In the genomic region with DNA sequence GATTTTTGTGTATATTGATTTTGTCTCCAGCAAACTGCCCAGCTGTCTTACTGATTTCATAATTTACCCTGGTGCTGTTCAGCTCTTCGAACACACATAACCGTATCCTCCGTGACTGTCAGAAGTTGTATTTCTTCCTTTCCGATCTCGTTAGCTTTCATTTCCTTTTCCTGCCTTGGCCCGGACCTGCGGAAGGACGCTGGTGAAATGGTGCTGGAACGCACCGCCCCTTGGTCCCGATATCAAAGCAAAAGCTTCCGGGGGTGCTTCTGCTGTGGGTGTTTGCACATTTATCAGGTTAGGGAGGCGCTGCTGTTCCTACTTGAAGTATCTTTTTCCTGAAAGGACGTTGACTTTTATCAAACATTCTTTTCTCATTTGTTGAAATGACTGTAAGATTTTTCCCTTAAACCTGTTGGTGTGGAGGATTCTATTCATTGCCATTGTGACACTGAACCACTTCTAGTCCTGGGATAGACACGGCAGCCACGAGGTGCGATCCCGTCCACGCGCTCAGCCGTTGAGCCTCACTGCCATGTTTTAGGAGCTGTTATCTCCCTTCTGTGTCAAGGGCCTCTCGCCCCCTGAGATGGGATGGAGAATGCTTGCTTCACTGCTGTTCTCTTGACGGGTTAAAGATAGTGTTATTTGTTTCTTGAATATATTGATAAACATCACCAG, we compare ENCODE assay signal across 8 cellular contexts.
DNase-seq lines count a peak whose midpoint lies in the region; ATAC-seq, FAIRE-seq and TF ChIP-seq lines count a peak whose summit lies in the region.

No MANE protein-coding gene starts in this region.

- peaks cover 47 to 63% of the 10 kb centered on the region in 2 donors for H3K4me1 Mint-ChIP-seq in stimulated activated naive B cell treated with anti-CD40 and anti-IgM and Interleukin-4, amounts not matched to agents 10 μg/mL and 1 μg/mL and 100 μg/mL, for 72 hours

- H3K27ac ChIP-seq in keratinocyte (ENCODE audit: control insufficient read depth, insufficient read depth, low read length), result no peak overlapping the region

- H3K9me1 ChIP-seq in keratinocyte (ENCODE audit: control insufficient read depth, extremely low read depth, insufficient read depth, low read length), result no peaks in the 10 kb centered on the region

- peaks cover 41% of the 10 kb centered on the region for H3K4me1 ChIP-seq in keratinocyte (ENCODE audit: control insufficient read depth, extremely low read depth, insufficient read depth, low read length)

- H3K9me3 ChIP-seq in keratinocyte (ENCODE audit: control insufficient read depth, low read depth, low read length), result no peaks in the 10 kb centered on the region

- peak overlapping the region; percentile 74 to 80 for H3K4me3 Mint-ChIP-seq in stimulated activated naive B cell treated with anti-CD40 and anti-IgM and Interleukin-4, amounts not matched to agents 10 μg/mL and 1 μg/mL and 100 μg/mL, for 72 hours

- no peaks in the 10 kb centered on the region for H4K20me1 ChIP-seq in keratinocyte (ENCODE audit: control insufficient read depth, extremely low read depth, insufficient read depth, low read length)

- CTCF ChIA-PET in GM10248 (lab: Yijun Ruan, JAX), result no interaction called here

- peak; percentile 37 to 43 for ATAC-seq in stimulated activated naive B cell treated with anti-CD40 and anti-IgM and Interleukin-4, amounts not matched to agents 10 μg/mL and 1 μg/mL and 100 μg/mL, for 72 hours (replicated peaks)
- ATAC-seq in HG03280 (IDR thresholded peaks at IDR 0.05; ENCODE audit: unreplicated experiment), result no peak

- dilution Hi-C loops in keratinocyte (cut with MboI; ENCODE audit: extremely low pct_ligation_motif_present, low sequenced_read_pairs), result no loop called here

- no peaks in the 10 kb centered on the region for H3K36me3 ChIP-seq in keratinocyte (ENCODE audit: control insufficient read depth in 2 of 2, extremely low read depth in 1 of 2, insufficient read depth in 2 of 2, low read length in 2 of 2)

- H3K9ac ChIP-seq in keratinocyte (ENCODE audit: control insufficient read depth, extremely low read depth, insufficient read depth, low read length), result peak overlapping the region; percentile 0

- FAIRE-seq in keratinocyte (lab: Jason Lieb, UNC), result peak; percentile 36

- peak overlapping the region in 2 of 3 experiments; percentile 0 to 3 for H3K4me3 ChIP-seq in keratinocyte (ENCODE audit: control insufficient read depth in 2 of 3, extremely low read depth in 1 of 3, insufficient read depth in 2 of 3, low read depth in 1 of 3, low read length in 3 of 3)

- peaks cover 2 to 15% of the 10 kb centered on the region in 2 donors for H3K36me3 Mint-ChIP-seq in stimulated activated naive B cell treated with anti-CD40 and anti-IgM and Interleukin-4, amounts not matched to agents 10 μg/mL and 1 μg/mL and 100 μg/mL, for 72 hours

- no peak for TF ChIP-seq CTCF in keratinocyte (optimal IDR thresholded peaks at IDR 0.05 in 1 of 3, IDR thresholded peaks at IDR 0.05 in 1 of 3, conservative IDR thresholded peaks at IDR 0.05 in 1 of 3; ENCODE audit: extremely low read depth in 1 of 3, insufficient read depth in 2 of 3, low read length in 3 of 3)
- no peak for TF ChIP-seq CTCF in GM10248 (IDR thresholded peaks at IDR 0.05; ENCODE audit: control extremely low read depth, extremely low read depth, low read depth, missing control alignments)

- peaks cover 49 to 72% of the 10 kb centered on the region in 2 donors for H3K27me3 Mint-ChIP-seq in stimulated activated naive B cell treated with anti-CD40 and anti-IgM and Interleukin-4, amounts not matched to agents 10 μg/mL and 1 μg/mL and 100 μg/mL, for 72 hours

- POLR2A ChIA-PET in GM10248 (lab: Yijun Ruan, JAX), result no interaction called here

- H3K4me2 ChIP-seq in keratinocyte (ENCODE audit: control insufficient read depth, extremely low read depth, insufficient read depth, low read depth, low read length), result peak overlapping the region; percentile 42

- no peaks in the 10 kb centered on the region for H3K79me2 ChIP-seq in keratinocyte (ENCODE audit: control insufficient read depth, insufficient read depth, low read length)

- H3K27me3 ChIP-seq in keratinocyte (ENCODE audit: control insufficient read depth, extremely low read depth, insufficient read depth, low read length), result no peaks in the 10 kb centered on the region

- peak overlapping the region; percentile 10 for H3K27ac Mint-ChIP-seq in stimulated activated naive B cell treated with anti-CD40 and anti-IgM and Interleukin-4, amounts not matched to agents 10 μg/mL and 1 μg/mL and 100 μg/mL, for 72 hours

- peak; percentile 20 for DNase-seq in NAMALWA (ENCODE audit: low spot score)
- DNase-seq in activated effector memory CD4-positive, alpha-beta T cell treated with Interleukin-2 at 50 U/mL for 16 hours, result peak; percentile 44
- DNase-seq in keratinocyte (ENCODE audit: low read depth, low spot score), result no peak
- DNase-seq in stimulated activated naive B cell treated with anti-CD40 and anti-IgM and Interleukin-4, amounts not matched to agents 10 μg/mL and 1 μg/mL and 100 μg/mL, for 72 hours, result no peak
- DNase-seq in GM10248 (ENCODE audit: extremely low spot score), result no peak
- no peak for DNase-seq in DMS153 (lab: John Stamatoyannopoulos, UW)
- no peak for DNase-seq in NCI-H1436 (lab: John Stamatoyannopoulos, UW)

- H3K9me3 Mint-ChIP-seq in stimulated activated naive B cell treated with anti-CD40 and anti-IgM and Interleukin-4, amounts not matched to agents 10 μg/mL and 1 μg/mL and 100 μg/mL, for 72 hours, result peaks cover 3 to 8% of the 10 kb centered on the region in 2 donors

- peak overlapping the region; percentile 77 for H2AFZ ChIP-seq in keratinocyte (ENCODE audit: control insufficient read depth, low read length)

Comparison
In these comparisons a context has a peak if more than half of its experiments do, and no peak if none do; other contexts are left out.
1. DNase-seq: peak in NAMALWA (single experiment) and activated effector memory CD4-positive, alpha-beta T cell treated with Interleukin-2 at 50 U/mL for 16 hours (single experiment); none in keratinocyte (single experiment), stimulated activated naive B cell treated with anti-CD40 and anti-IgM and Interleukin-4, amounts not matched to agents 10 μg/mL and 1 μg/mL and 100 μg/mL, for 72 hours (single experiment), GM10248 (single experiment), DMS153 (single experiment) and NCI-H1436 (single experiment).